21 cellular contexts compared by ENCODE assay signal in genomic region chr13:73054712-73055111, GRCh38.
"Had no signal": no experiment of that assay in that cellular context is flagged by ENCODE, and none has a peak within 500 bp of the region (broad histone marks: within the 10 kb centered on the region; RNA-seq: fewer than 3 reads in every experiment).

No MANE protein-coding gene starts in this region.

- H3K9me3 ChIP-seq: body of pancreas, esophagus squamous epithelium, suprapubic skin, upper lobe of right lung had no signal

- DNase-seq: activated CD4-positive, alpha-beta memory T cell treated with anti-CD3 and anti-CD28 coated beads, Interleukin-2, amount 10 ng/mL, durations not matched to agents 7 days and 5 days; activated CD4-positive, alpha-beta T cell treated with anti-CD3 and anti-CD28 coated beads for 36 hours; activated CD8-positive, alpha-beta memory T cell treated with anti-CD3 and anti-CD28 coated beads, Interleukin-2, amount 50 U/mL, for 4 hours; activated gamma-delta T cell; activated T-cell treated with anti-CD3 and anti-CD28 coated beads, Interleukin-2, amount 50 U/mL, for 48 hours; amniotic stem cell; body of pancreas; central memory CD4-positive, alpha-beta T cell; effector CD8-positive, alpha-beta T cell; esophagus squamous epithelium; hypothalamus; kidney glomerular epithelial cell; mesenchymal stem cell; occipital lobe; stimulated activated CD4-positive, alpha-beta T cell treated with anti-CD3 and anti-CD28 coated beads, Interleukin-4, amount 100 ng/mL, for 24 hours; stimulated activated naive CD4-positive, alpha-beta T cell; T-helper 2 cell; upper lobe of right lung had no signal

- H3K4me3 ChIP-seq: body of pancreas, coronary artery, esophagus squamous epithelium, suprapubic skin, upper lobe of right lung had no signal

- ATAC-seq: activated CD4-positive, alpha-beta T cell treated with anti-CD3 and anti-CD28 coated beads for 36 hours; body of pancreas; natural killer cell treated with Interleukin-12 subunit alpha and Interleukin-12 subunit beta and Interleukin-15 and Interleukin-18, amount 100 ng/mL, for 72 hours; upper lobe of right lung had no signal

- H3K27ac ChIP-seq: body of pancreas, coronary artery, upper lobe of right lung had no signal

- H3K27me3 ChIP-seq: body of pancreas had no signal

- H3K36me3 ChIP-seq: esophagus squamous epithelium, suprapubic skin, upper lobe of right lung had no signal
